In genomic region chr15:57541805-57542504, GRCh38 we compare ENCODE assay signal across 8 cellular contexts. TPM values are rescaled to one million over a fixed set of nuclear protein-coding genes. Genes with fewer than 3 reads are reported as not detected.
A peak's percentile ranks its signal among the peaks of the same experiment; 100 is the strongest.
DNase-seq lines count a peak whose midpoint lies in the region; ATAC-seq and TF ChIP-seq lines count a peak whose summit lies in the region.

No MANE protein-coding gene starts in this region.

- peaks cover 7 to 12% of the 10 kb centered on the region in 2 donors for H3K27me3 Mint-ChIP-seq in natural killer cell (ENCODE audit: low read depth in 2 of 2)
- H3K27me3 Mint-ChIP-seq in natural killer cell treated with Interleukin-12 subunit alpha and Interleukin-12 subunit beta and Interleukin-15 and Interleukin-18, amount 100 ng/mL, for 72 hours: peaks cover 10 to 20% of the 10 kb centered on the region in 2 donors
- peaks cover 9% of the 10 kb centered on the region for H3K27me3 Mint-ChIP-seq in activated CD4-positive, alpha-beta memory T cell treated with anti-CD3 and anti-CD28 coated beads, Interleukin-2, amount 10 ng/mL, durations not matched to agents 7 days and 5 days

- TF ChIP-seq CTCF in natural killer cell (IDR thresholded peaks at IDR 0.05): peak; percentile 48

- no peaks in the 10 kb centered on the region for H3K36me3 Mint-ChIP-seq in natural killer cell
- H3K36me3 Mint-ChIP-seq in natural killer cell treated with Interleukin-12 subunit alpha and Interleukin-12 subunit beta and Interleukin-15 and Interleukin-18, amount 100 ng/mL, for 72 hours: no peaks in the 10 kb centered on the region
- no peaks in the 10 kb centered on the region for H3K36me3 Mint-ChIP-seq in activated CD4-positive, alpha-beta memory T cell treated with anti-CD3 and anti-CD28 coated beads, Interleukin-2, amount 10 ng/mL, durations not matched to agents 7 days and 5 days (ENCODE audit: low read depth)

- ATAC-seq in natural killer cell (peak in 1 of 3 donors; percentile 40), HG03175 (IDR thresholded peaks at IDR 0.05; ENCODE audit: unreplicated experiment) (no peak), GM18870 (IDR thresholded peaks at IDR 0.05; ENCODE audit: unreplicated experiment) (no peak)
- ATAC-seq in natural killer cell treated with Interleukin-12 subunit alpha and Interleukin-12 subunit beta and Interleukin-15 and Interleukin-18, amount 100 ng/mL, for 72 hours: no peak

- intact Hi-C loops in natural killer cell (cut with micrococcal nuclease): loop anchor here (5.0 kb wide), 1 partner anchor 200 kb away; no protein-coding TSS in a partner anchor
- intact Hi-C loops in posterior cingulate gyrus (cut with DNase I): loop anchor here (5.0 kb wide), 1 partner anchor 200 kb away; no protein-coding TSS in a partner anchor

- H3K4me1 Mint-ChIP-seq in natural killer cell: no peaks in the 10 kb centered on the region
- peaks cover 0 to 4% of the 10 kb centered on the region in 2 donors for H3K4me1 Mint-ChIP-seq in natural killer cell treated with Interleukin-12 subunit alpha and Interleukin-12 subunit beta and Interleukin-15 and Interleukin-18, amount 100 ng/mL, for 72 hours (ENCODE audit: low read depth in 2 of 2)
- H3K4me1 Mint-ChIP-seq in activated CD4-positive, alpha-beta memory T cell treated with anti-CD3 and anti-CD28 coated beads, Interleukin-2, amount 10 ng/mL, durations not matched to agents 7 days and 5 days: peaks cover 2% of the 10 kb centered on the region

- CTCF ChIA-PET in activated CD4-positive, alpha-beta memory T cell treated with anti-CD3 and anti-CD28 coated beads, Interleukin-2, amount 10 ng/mL, durations not matched to agents 7 days and 5 days (lab: Charles Lee): interaction anchor here (0.6 to 2.1 kb wide), 10 partner anchors 9 to 395 kb away, joined by 3 to 16 read pairs (median 4); no protein-coding TSS in a partner anchor

- no peak overlapping the region for H3K27ac Mint-ChIP-seq in natural killer cell
- H3K27ac Mint-ChIP-seq in natural killer cell treated with Interleukin-12 subunit alpha and Interleukin-12 subunit beta and Interleukin-15 and Interleukin-18, amount 100 ng/mL, for 72 hours: no peak overlapping the region
- no peak overlapping the region for H3K27ac Mint-ChIP-seq in activated CD4-positive, alpha-beta memory T cell treated with anti-CD3 and anti-CD28 coated beads, Interleukin-2, amount 10 ng/mL, durations not matched to agents 7 days and 5 days

- no peak for DNase-seq in natural killer cell
- no peak for DNase-seq in natural killer cell treated with Interleukin-12 subunit alpha and Interleukin-12 subunit beta and Interleukin-15 and Interleukin-18, amount 100 ng/mL, for 72 hours (ENCODE audit: low spot score)
- DNase-seq in NCI-H1105 treated with DMSO at 0.1 percent for 48 hours (lab: John Stamatoyannopoulos, UW): peak; percentile 71
- peak; percentile 35 for DNase-seq in activated CD4-positive, alpha-beta memory T cell treated with anti-CD3 and anti-CD28 coated beads, Interleukin-2, amount 10 ng/mL, durations not matched to agents 7 days and 5 days
- DNase-seq in globus pallidus (ENCODE audit: low spot score): peak; percentile 41
- peak; percentile 51 to 95 (median 78) for DNase-seq in posterior cingulate gyrus

- H3K9me3 Mint-ChIP-seq in natural killer cell: no peaks in the 10 kb centered on the region
- H3K9me3 Mint-ChIP-seq in natural killer cell treated with Interleukin-12 subunit alpha and Interleukin-12 subunit beta and Interleukin-15 and Interleukin-18, amount 100 ng/mL, for 72 hours: no peaks in the 10 kb centered on the region
- H3K9me3 Mint-ChIP-seq in activated CD4-positive, alpha-beta memory T cell treated with anti-CD3 and anti-CD28 coated beads, Interleukin-2, amount 10 ng/mL, durations not matched to agents 7 days and 5 days: peaks cover 2% of the 10 kb centered on the region

- POLR2A ChIA-PET in activated CD4-positive, alpha-beta memory T cell treated with anti-CD3 and anti-CD28 coated beads, Interleukin-2, amount 10 ng/mL, durations not matched to agents 7 days and 5 days (lab: Charles Lee): no interaction called here

- no peak overlapping the region for H3K4me3 Mint-ChIP-seq in natural killer cell
- H3K4me3 Mint-ChIP-seq in natural killer cell treated with Interleukin-12 subunit alpha and Interleukin-12 subunit beta and Interleukin-15 and Interleukin-18, amount 100 ng/mL, for 72 hours: no peak overlapping the region
- no peak overlapping the region for H3K4me3 Mint-ChIP-seq in activated CD4-positive, alpha-beta memory T cell treated with anti-CD3 and anti-CD28 coated beads, Interleukin-2, amount 10 ng/mL, durations not matched to agents 7 days and 5 days

RNA-seq across cellular contexts. Expression of gene MYZAP, which starts 49.7 kb away (rescaled TPM):
- total RNA-seq in natural killer cell: not detected
- not detected for total RNA-seq in natural killer cell treated with Interleukin-12 subunit alpha and Interleukin-12 subunit beta and Interleukin-15 and Interleukin-18, amount 100 ng/mL, for 72 hours
- total RNA-seq in activated CD4-positive, alpha-beta memory T cell treated with anti-CD3 and anti-CD28 coated beads, Interleukin-2, amount 10 ng/mL, durations not matched to agents 7 days and 5 days: under 1 TPM in 1 of 2 experiments, not detected in 1; 0.18 TPM

Comparison
In these comparisons a context has a peak if more than half of its experiments do, and no peak if none do; other contexts are left out.
1. DNase-seq: peak in NCI-H1105 treated with DMSO at 0.1 percent for 48 hours (single experiment), activated CD4-positive, alpha-beta memory T cell treated with anti-CD3 and anti-CD28 coated beads, Interleukin-2, amount 10 ng/mL, durations not matched to agents 7 days and 5 days (single experiment), globus pallidus (single experiment) and posterior cingulate gyrus (10 of 10); none in natural killer cell (single experiment) and natural killer cell treated with Interleukin-12 subunit alpha and Interleukin-12 subunit beta and Interleukin-15 and Interleukin-18, amount 100 ng/mL, for 72 hours (single experiment).